ENCODE assay signal across 8 cellular contexts in the genomic region with DNA sequence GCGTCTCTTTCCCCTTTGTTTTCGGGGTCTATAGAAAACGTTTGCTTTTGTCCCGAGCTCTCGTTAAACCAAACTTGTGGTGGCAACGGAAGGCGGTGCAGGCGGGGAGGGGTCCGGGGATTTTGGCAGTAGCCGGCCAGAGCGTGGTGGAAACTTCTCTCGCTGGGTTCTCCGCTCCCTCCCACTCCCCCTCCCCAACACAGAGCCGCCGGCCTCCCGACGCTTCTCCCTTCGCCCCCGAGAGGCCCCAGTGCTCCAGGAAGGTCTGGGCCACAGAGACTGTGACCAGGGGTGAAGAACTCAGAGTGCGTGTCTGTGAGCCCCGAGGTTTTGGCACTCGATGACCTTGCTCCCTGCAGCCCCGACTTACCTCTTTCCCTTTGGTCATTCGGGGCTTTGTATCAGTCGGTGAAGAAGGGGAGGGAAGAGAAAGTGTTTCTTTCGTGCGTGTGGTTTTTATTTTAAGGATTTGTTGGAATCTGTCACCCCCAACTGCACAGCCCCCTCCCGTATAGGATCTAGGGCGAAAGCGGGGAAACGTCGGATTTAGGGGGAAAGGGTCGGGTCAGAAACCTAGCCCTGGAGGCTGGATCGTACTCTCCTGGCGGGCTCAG. TPM values are rescaled to one million over a fixed set of nuclear protein-coding genes. Genes with fewer than 3 reads are reported as not detected.
A peak's percentile ranks its signal among the peaks of the same experiment; 100 is the strongest.
DNase-seq lines count a peak whose midpoint lies in the region; ATAC-seq and TF ChIP-seq lines count a peak whose summit lies in the region.

No MANE protein-coding gene starts in this region.

- intact Hi-C loops in activated T-helper 2 cell treated with anti-CD3 and anti-CD28 coated beads, Interferon-gamma antibody, Interleukin-2, Interleukin-4, amounts not matched to agents 10 μg/mL and 5 μg/mL and 100 μg/mL, durations not matched to agents 14 hours and 24 hours and 36 hours (cut with micrococcal nuclease) = loop anchor here (1.0 kb wide), 1 partner anchor 8 kb away; no protein-coding TSS in a partner anchor
- intact Hi-C loops in tibial artery (cut with DNase I; ENCODE audit: low total_unique reads) = no loop called here

- H3K4me3 Mint-ChIP-seq in activated T-cell treated with anti-CD3 and anti-CD28 coated beads, Interleukin-2, amount 50 U/mL, for 4 hours = peak overlapping the region; percentile 74
- H3K4me3 Mint-ChIP-seq in activated T-helper 2 cell treated with anti-CD3 and anti-CD28 coated beads, Interferon-gamma antibody, Interleukin-2, Interleukin-4, amounts not matched to agents 10 μg/mL and 5 μg/mL and 100 μg/mL, durations not matched to agents 14 hours and 24 hours and 36 hours (ENCODE audit: low read depth) = peak overlapping the region; percentile 84

- H3K36me3 ChIP-seq in tibial artery = no peaks in the 10 kb centered on the region

- H3K27ac Mint-ChIP-seq in activated T-helper 2 cell treated with anti-CD3 and anti-CD28 coated beads, Interferon-gamma antibody, Interleukin-2, Interleukin-4, amounts not matched to agents 10 μg/mL and 5 μg/mL and 100 μg/mL, durations not matched to agents 14 hours and 24 hours and 36 hours = peak overlapping the region; percentile 93

- peak overlapping the region; percentile 30 for H3K27ac ChIP-seq in layer of hippocampus (ENCODE audit: low read depth, low read length)
- peak overlapping the region; percentile 84 to 97 for H3K27ac ChIP-seq in tibial artery

- no peak for TF ChIP-seq CTCF in tibial artery (IDR thresholded peaks at IDR 0.05)

- peak overlapping the region; percentile 66 to 81 for H3K4me3 ChIP-seq in tibial artery

- ATAC-seq in activated T-cell treated with anti-CD3 and anti-CD28 coated beads, Interleukin-2, amount 50 U/mL, for 4 hours = no peak
- ATAC-seq in GM21529 (IDR thresholded peaks at IDR 0.05; ENCODE audit: unreplicated experiment) (no peak), GM19035 (IDR thresholded peaks at IDR 0.05; ENCODE audit: unreplicated experiment) (no peak)

- H3K27me3 ChIP-seq in layer of hippocampus (ENCODE audit: control insufficient read depth, insufficient read depth, low read length) (no peaks in the 10 kb centered on the region), tibial artery (no peaks in the 10 kb centered on the region)

- DNase-seq in activated T-cell treated with anti-CD3 and anti-CD28 coated beads, Interleukin-2, amount 50 U/mL, for 4 hours = no peak
- no peak for DNase-seq in activated T-cell treated with anti-CD3 and anti-CD28 coated beads, Interleukin-2, amount 50 U/mL, for 1 hour
- no peak for DNase-seq in activated T-helper 2 cell treated with anti-CD3 and anti-CD28 coated beads, Interferon-gamma antibody, Interleukin-2, Interleukin-4, amounts not matched to agents 10 μg/mL and 5 μg/mL and 100 μg/mL, durations not matched to agents 14 hours and 24 hours and 36 hours (ENCODE audit: low spot score)
- DNase-seq in tibial artery (no peak), RPMI8226 (no peak)

- H3K4me1 Mint-ChIP-seq in activated T-cell treated with anti-CD3 and anti-CD28 coated beads, Interleukin-2, amount 50 U/mL, for 4 hours (ENCODE audit: low read depth) = peaks cover 8% of the 10 kb centered on the region
- peaks cover 15% of the 10 kb centered on the region for H3K4me1 Mint-ChIP-seq in activated T-helper 2 cell treated with anti-CD3 and anti-CD28 coated beads, Interferon-gamma antibody, Interleukin-2, Interleukin-4, amounts not matched to agents 10 μg/mL and 5 μg/mL and 100 μg/mL, durations not matched to agents 14 hours and 24 hours and 36 hours (ENCODE audit: low read depth)

- no peaks in the 10 kb centered on the region for H3K36me3 Mint-ChIP-seq in activated T-cell treated with anti-CD3 and anti-CD28 coated beads, Interleukin-2, amount 50 U/mL, for 4 hours (ENCODE audit: insufficient read depth)
- no peaks in the 10 kb centered on the region for H3K36me3 Mint-ChIP-seq in activated T-helper 2 cell treated with anti-CD3 and anti-CD28 coated beads, Interferon-gamma antibody, Interleukin-2, Interleukin-4, amounts not matched to agents 10 μg/mL and 5 μg/mL and 100 μg/mL, durations not matched to agents 14 hours and 24 hours and 36 hours (ENCODE audit: low read depth)

- H3K27me3 Mint-ChIP-seq in activated T-cell treated with anti-CD3 and anti-CD28 coated beads, Interleukin-2, amount 50 U/mL, for 4 hours (ENCODE audit: low read depth) = peaks cover 3% of the 10 kb centered on the region
- H3K27me3 Mint-ChIP-seq in activated T-helper 2 cell treated with anti-CD3 and anti-CD28 coated beads, Interferon-gamma antibody, Interleukin-2, Interleukin-4, amounts not matched to agents 10 μg/mL and 5 μg/mL and 100 μg/mL, durations not matched to agents 14 hours and 24 hours and 36 hours (ENCODE audit: low read depth) = peaks cover 3% of the 10 kb centered on the region

- peaks cover 0 to 60% (median 17%) of the 10 kb centered on the region in 4 donors for H3K4me1 ChIP-seq in tibial artery

- H3K9me3 ChIP-seq in tibial artery = no peaks in the 10 kb centered on the region

- H3K9me3 Mint-ChIP-seq in activated T-cell treated with anti-CD3 and anti-CD28 coated beads, Interleukin-2, amount 50 U/mL, for 4 hours = no peaks in the 10 kb centered on the region
- no peaks in the 10 kb centered on the region for H3K9me3 Mint-ChIP-seq in activated T-helper 2 cell treated with anti-CD3 and anti-CD28 coated beads, Interferon-gamma antibody, Interleukin-2, Interleukin-4, amounts not matched to agents 10 μg/mL and 5 μg/mL and 100 μg/mL, durations not matched to agents 14 hours and 24 hours and 36 hours

RNA-seq across cellular contexts. Expression of a gene that starts 9.0 kb away (rescaled TPM):
- 10 to 100 TPM; 53.4 to 58.5 (median 54.5) TPM for total RNA-seq in activated T-cell treated with anti-CD3 and anti-CD28 coated beads, Interleukin-2, amount 50 U/mL, for 4 hours
- 74.6 and 82.2 TPM in 2 replicates for total RNA-seq in activated T-helper 2 cell treated with anti-CD3 and anti-CD28 coated beads, Interferon-gamma antibody, Interleukin-2, Interleukin-4, amounts not matched to agents 10 μg/mL and 5 μg/mL and 100 μg/mL, durations not matched to agents 14 hours and 24 hours and 36 hours
